Comparison of ENCODE assay signal across 8 cellular contexts in the genomic region with DNA sequence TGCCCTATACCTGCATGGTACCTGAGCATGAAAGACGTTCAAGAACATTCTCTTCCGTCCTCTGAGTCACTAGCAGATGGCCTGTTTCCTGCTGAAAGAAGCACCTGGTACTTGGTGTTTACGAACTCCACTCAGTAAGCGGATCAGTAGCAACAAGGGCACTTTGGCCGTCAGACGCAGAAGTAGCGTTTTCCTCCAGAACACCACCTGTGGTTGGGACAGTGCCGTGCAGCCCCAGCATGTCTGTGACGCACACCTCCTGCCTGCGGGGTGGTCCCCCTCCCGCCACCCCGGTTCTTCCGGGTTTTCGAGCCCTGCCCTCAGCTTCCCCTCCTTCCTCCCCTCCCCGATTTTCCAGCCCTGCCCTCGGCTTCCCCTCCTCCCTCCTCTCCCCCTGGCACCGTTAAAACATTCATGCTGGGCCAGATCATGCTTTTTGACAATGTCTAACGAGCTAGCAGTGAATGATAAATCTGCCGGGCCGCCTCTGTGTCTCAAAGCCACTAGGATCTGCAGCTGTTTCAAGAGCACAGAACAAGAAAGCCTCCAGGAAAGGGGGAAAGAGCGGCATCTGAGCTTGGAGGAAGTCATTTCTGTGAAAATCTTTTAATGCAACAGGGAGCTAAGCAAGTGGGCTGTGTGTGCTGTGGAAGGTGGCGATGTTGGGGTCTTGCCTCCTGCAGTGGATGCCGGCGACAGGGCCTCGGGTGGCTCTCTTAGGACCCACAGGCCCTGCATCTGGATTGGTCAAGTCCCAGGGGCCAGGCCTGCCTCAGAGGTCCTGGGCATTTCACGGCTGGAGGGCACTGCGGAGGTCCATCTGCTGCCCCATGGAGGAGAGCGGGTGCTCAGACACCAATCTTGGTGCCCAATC.
A peak's percentile ranks its signal among the peaks of the same experiment; 100 is the strongest.
DNase-seq lines count a peak whose midpoint lies in the region; ATAC-seq and TF ChIP-seq lines count a peak whose summit lies in the region.

No MANE protein-coding gene starts in this region.

- H3K4me3 Mint-ChIP-seq in IgD-negative memory B cell, result peak overlapping the region; percentile 5 to 64 (median 46)
- H3K4me3 Mint-ChIP-seq in activated B cell treated with CpG ODN at 0.5 μM for 24 hours, result peak overlapping the region; percentile 64

- H3K27ac Mint-ChIP-seq in IgD-negative memory B cell, result peak overlapping the region in 2 of 3 donors; percentile 27 to 90
- H3K27ac Mint-ChIP-seq in activated B cell treated with CpG ODN at 0.5 μM for 24 hours, result peak overlapping the region; percentile 76

- TF ChIP-seq CTCF in activated B cell treated with CpG ODN at 0.5 μM for 24 hours (IDR thresholded peaks at IDR 0.05) (no peak), epithelial cell of esophagus (IDR thresholded peaks at IDR 0.05; ENCODE audit: insufficient read depth, low read depth, low read length, missing control alignments) (peak; percentile 31), GM13976 (IDR thresholded peaks at IDR 0.05; ENCODE audit: borderline replicate concordance, control extremely low read depth, extremely low read depth, insufficient read depth, missing control alignments) (no peak)

- ATAC-seq in GM21367 (IDR thresholded peaks at IDR 0.05; ENCODE audit: unreplicated experiment) (peak; percentile 75), activated B cell treated with CpG ODN at 0.5 μM for 24 hours (ENCODE audit: low read depth) (peak; percentile 91), HG03025 (IDR thresholded peaks at IDR 0.05; ENCODE audit: low FRiP score, unreplicated experiment) (no peak), HG03196 (IDR thresholded peaks at IDR 0.05; ENCODE audit: unreplicated experiment) (no peak)

- peaks cover 18% of the 10 kb centered on the region for H3K27me3 Mint-ChIP-seq in IgD-negative memory B cell
- H3K27me3 Mint-ChIP-seq in activated B cell treated with CpG ODN at 0.5 μM for 24 hours, result peaks cover 18% of the 10 kb centered on the region

- H3K9me3 Mint-ChIP-seq in IgD-negative memory B cell, result no peaks in the 10 kb centered on the region
- H3K9me3 Mint-ChIP-seq in activated B cell treated with CpG ODN at 0.5 μM for 24 hours, result no peaks in the 10 kb centered on the region

- POLR2A ChIA-PET in activated B cell treated with CpG ODN at 0.5 μM for 24 hours (lab: Charles Lee), result interaction anchor here (1.0 kb wide), 1 partner anchor 257 kb away, joined by 3 read pairs; no protein-coding TSS in a partner anchor

- intact Hi-C loops in activated B cell treated with CpG ODN at 0.5 μM for 24 hours (cut with micrococcal nuclease), result loop anchor here (1.0 to 2.0 kb wide), 2 partner anchors 31 to 130 kb away; no protein-coding TSS in a partner anchor

- H3K4me3 ChIP-seq in epithelial cell of esophagus (ENCODE audit: low read length), result no peak overlapping the region

- in situ Hi-C loops in GM13976 (cut with MboI; ENCODE audit: low sequenced_read_pairs, unreplicated experiment), result no loop called here

- H3K36me3 Mint-ChIP-seq in IgD-negative memory B cell, result no peaks in the 10 kb centered on the region
- no peaks in the 10 kb centered on the region for H3K36me3 Mint-ChIP-seq in activated B cell treated with CpG ODN at 0.5 μM for 24 hours (ENCODE audit: low read depth)

- peaks cover 0 to 20% (median 2%) of the 10 kb centered on the region in 3 donors for H3K4me1 Mint-ChIP-seq in IgD-negative memory B cell
- peaks cover 23% of the 10 kb centered on the region for H3K4me1 Mint-ChIP-seq in activated B cell treated with CpG ODN at 0.5 μM for 24 hours

- CTCF ChIA-PET in activated B cell treated with CpG ODN at 0.5 μM for 24 hours (lab: Charles Lee), result no interaction called here

- peak; percentile 33 for DNase-seq in activated B cell treated with CpG ODN at 0.5 μM for 24 hours
- DNase-seq in epithelial cell of esophagus (ENCODE audit: low read depth), result peak; percentile 65
- peak; percentile 54 for DNase-seq in stimulated activated CD4-positive, alpha-beta T cell treated with anti-CD3 and anti-CD28 coated beads, Interleukin-4, amount 100 ng/mL, for 24 hours
- DNase-seq in GM13976 (ENCODE audit: low spot score), result no peak

Comparison
In these comparisons a context has a peak if more than half of its experiments do, and no peak if none do; other contexts are left out.
1. ATAC-seq: peak in GM21367 (single experiment) and activated B cell treated with CpG ODN at 0.5 μM for 24 hours (single experiment); none in HG03025 (single experiment) and HG03196 (single experiment).